In genomic region chr3:186283096-186283495, GRCh38 we compare ENCODE assay signal across 22 cellular contexts.
DNase-seq lines count a peak whose midpoint lies in the region; ATAC-seq, FAIRE-seq and TF ChIP-seq lines count a peak whose summit lies in the region.
"Had no signal": no experiment of that assay in that cellular context is flagged by ENCODE, and none has a peak within 500 bp of the region (broad histone marks: within the 10 kb centered on the region; RNA-seq: fewer than 3 reads in every experiment).

No MANE protein-coding gene starts in this region.

- no peaks in the 10 kb centered on the region for H3K36me3 ChIP-seq in ACC112 (ENCODE audit: insufficient read depth, low read length)
- no peaks in the 10 kb centered on the region for H3K36me3 ChIP-seq in K562 (ENCODE audit: control insufficient read depth, insufficient read depth, low read length)
- H3K36me3 ChIP-seq: BE2C, HAP-1 had no signal

- H2AFZ ChIP-seq in ACC112 (ENCODE audit: low read length, unreplicated experiment) (no peak overlapping the region), K562 (ENCODE audit: low read depth, low read length) (no peak overlapping the region)

- DNase-seq in HFFc6 (no peak), K562 (ENCODE audit: extremely low read depth in 1 of 4, low spot score in 3 of 4) (no peak), iris pigment epithelial cell (ENCODE audit: low read depth) (peak; percentile 48), mesothelial cell of epicardium (ENCODE audit: low spot score in 2 of 2, unreplicated experiment in 2 of 2) (no peak), NCI-H748 treated with DMSO at 0.1 percent for 48 hours (lab: John Stamatoyannopoulos, UW) (no peak), cortex of kidney (lab: John Stamatoyannopoulos, UW) (no peak)
- DNase-seq: 8988T; BE2C; CD4-positive, CD25-positive, alpha-beta regulatory T cell; COR-L47; DMS153; NCI-H1048; NCI-H1436; NCI-H1930; NCI-H446; NCI-H69; NK-92 treated with Interleukin-12 subunit alpha and Interleukin-12 subunit beta, amount 100 ng/mL, for 24 hours; Right ventricle myocardium superior; SW 1271 had no signal

- intact Hi-C loops in K562 (cut with micrococcal nuclease) = no loop called here

- no peaks in the 10 kb centered on the region for H3K27me3 ChIP-seq in ACC112 (ENCODE audit: insufficient read depth, low read length)
- peaks cover 10 to 27% of the 10 kb centered on the region in 2 experiments; a peak in 4 of 5 replicates for H3K27me3 ChIP-seq in K562 (ENCODE audit: control insufficient read depth in 2 of 2, insufficient read depth in 2 of 2, low read length in 2 of 2)
- H3K27me3 ChIP-seq: BE2C had no signal

- no peak overlapping the region for H3K4me2 ChIP-seq in K562 (ENCODE audit: insufficient read depth, low read length)

- 2% methylated on average over 8 of the region's 8 CpGs for WGBS in K562 (ENCODE audit: insufficient coverage, low coverage, missing lambda C conversion rate)

- BruUV-seq in K562 (replicated peaks; lab: Mats Ljungman, UMichigan) = no TSS peak

- peaks cover 3% of the 10 kb centered on the region for H3K27me3 Mint-ChIP-seq in HFFc6 (ENCODE audit: insufficient read depth)
- H3K27me3 Mint-ChIP-seq in mesothelial cell of epicardium (ENCODE audit: low read depth) = peaks cover 48% of the 10 kb centered on the region

- H3K36me3 Mint-ChIP-seq in HFFc6 (ENCODE audit: low read depth) (peaks cover 6% of the 10 kb centered on the region; the same call in 1 of the 2 replicates), mesothelial cell of epicardium (no peaks in the 10 kb centered on the region)
- H3K36me3 Mint-ChIP-seq: CD4-positive, CD25-positive, alpha-beta regulatory T cell had no signal

- peak overlapping the region; percentile 83 for H3K27ac ChIP-seq in ACC112 (ENCODE audit: low read depth, low read length)
- H3K27ac ChIP-seq in K562 (ENCODE audit: extremely low read depth, low read depth, low read length) = no peak overlapping the region

- H3K4me1 ChIP-seq in ACC112 (ENCODE audit: control insufficient read depth, insufficient read depth, low read length, unreplicated experiment) (peaks cover 50% of the 10 kb centered on the region), K562 (replicated peaks in 1 of 2; ENCODE audit: control insufficient read depth in 2 of 2, insufficient read depth in 2 of 2, low read length in 2 of 2) (no peaks in the 10 kb centered on the region)
- H3K4me1 ChIP-seq: HAP-1 had no signal

- H3K9me1 ChIP-seq in K562 (ENCODE audit: control insufficient read depth, insufficient read depth, low read length) = no peaks in the 10 kb centered on the region

- POLR2A ChIA-PET in K562 (lab: Yijun Ruan, JAX) = interaction anchor here (0.7 kb wide), 1 partner anchor 240 kb away, joined by 3 read pairs; no protein-coding TSS in a partner anchor

- CTCF ChIA-PET in K562 (lab: Yijun Ruan, JAX; ENCODE audit: low intra/inter-chr PET ratio) = no interaction called here

- no peak for FAIRE-seq in K562 (lab: Jason Lieb, UNC)

- H3K79me2 ChIP-seq in ACC112 (ENCODE audit: control insufficient read depth, insufficient read depth, low read length, unreplicated experiment) = no peaks in the 10 kb centered on the region
- H3K79me2 ChIP-seq in K562 (ENCODE audit: control insufficient read depth, insufficient read depth, low read length) = no peaks in the 10 kb centered on the region

- no peak for TF ChIP-seq EP300 in K562 (IDR thresholded peaks at IDR 0.05; ENCODE audit: low read length)

- H3K4me1 Mint-ChIP-seq in HFFc6 (ENCODE audit: low read depth) = peaks cover 56% of the 10 kb centered on the region
- H3K4me1 Mint-ChIP-seq in mesothelial cell of epicardium = peaks cover 4% of the 10 kb centered on the region
- H3K4me1 Mint-ChIP-seq: CD4-positive, CD25-positive, alpha-beta regulatory T cell had no signal

- no peak for TF ChIP-seq RAD21 in K562 (CRISPR knock-in tag; conservative IDR thresholded peaks at IDR 0.05 in 1 of 2, IDR thresholded peaks at IDR 0.05 in 1 of 2)

- H3K9me3 ChIP-seq in K562 (replicated peaks; ENCODE audit: control insufficient read depth, insufficient read depth, low read depth, low read length) = no peaks in the 10 kb centered on the region
- H3K9me3 ChIP-seq: BE2C, HAP-1 had no signal

- H3K4me3 ChIP-seq in ACC112 (ENCODE audit: low read depth, low read length) (no peak overlapping the region), K562 (no peak overlapping the region)
- H3K4me3 ChIP-seq: HAP-1 had no signal

- H3K27ac Mint-ChIP-seq in HFFc6 = peak overlapping the region; percentile 59
- H3K27ac Mint-ChIP-seq in mesothelial cell of epicardium = no peak overlapping the region
- H3K27ac Mint-ChIP-seq: CD4-positive, CD25-positive, alpha-beta regulatory T cell had no signal

- H4K20me1 ChIP-seq in K562 (replicated peaks; ENCODE audit: control insufficient read depth, insufficient read depth, low read length) = no peaks in the 10 kb centered on the region

- in situ Hi-C loops in K562 (cut with MboI) = no loop called here

- H3K9me3 Mint-ChIP-seq in HFFc6 (no peaks in the 10 kb centered on the region; the same call in 1 of the 2 replicates), mesothelial cell of epicardium (no peaks in the 10 kb centered on the region)

- TF ChIP-seq POLR2A in K562 (conservative IDR thresholded peaks at IDR 0.05) = no peak

- no peak for TF ChIP-seq CTCF in HFFc6 (IDR thresholded peaks at IDR 0.05)
- no peak for TF ChIP-seq CTCF in K562 (IDR thresholded peaks at IDR 0.05 in 2 of 3, conservative IDR thresholded peaks at IDR 0.05 in 1 of 3; ENCODE audit: insufficient read depth in 2 of 3, low read depth in 1 of 3, low read length in 3 of 3)
- TF ChIP-seq CTCF in mesothelial cell of epicardium (IDR thresholded peaks at IDR 0.05; ENCODE audit: unreplicated experiment) = no peak

- ATAC-seq in K562 (no peak), HG03097 (IDR thresholded peaks at IDR 0.05; ENCODE audit: low FRiP score, unreplicated experiment) (no peak)

- no peak overlapping the region for H3K9ac ChIP-seq in K562 (ENCODE audit: insufficient read depth in 1 of 2, low read depth in 2 of 2, low read length in 2 of 2)

- no peak overlapping the region for H3K4me3 Mint-ChIP-seq in HFFc6
- H3K4me3 Mint-ChIP-seq in mesothelial cell of epicardium = no peak overlapping the region
- H3K4me3 Mint-ChIP-seq: CD4-positive, CD25-positive, alpha-beta regulatory T cell had no signal

TF ChIP-seq in K562, 482 proteins besides CTCF, POLR2A, EP300 and RAD21:
- TF ChIP-seq TEAD1 (CRISPR knock-in tag; IDR thresholded peaks at IDR 0.05) = no peak
- peak; percentile 32; the same call in 1 of the 2 replicates for TF ChIP-seq ATF3 (IDR thresholded peaks at IDR 0.05)
- no peak for TF ChIP-seq ATF3 (CRISPR knock-in tag; conservative IDR thresholded peaks at IDR 0.05)
- no peak for TF ChIP-seq EHMT2 (IDR thresholded peaks at IDR 0.05)
- TF ChIP-seq IRF2 (CRISPR knock-in tag; IDR thresholded peaks at IDR 0.05) = no peak
- no peak for TF ChIP-seq SRSF1 (IDR thresholded peaks at IDR 0.05; ENCODE audit: low read depth, low read length)
